1 cellular context compared by ENCODE assay signal in the genomic region with DNA sequence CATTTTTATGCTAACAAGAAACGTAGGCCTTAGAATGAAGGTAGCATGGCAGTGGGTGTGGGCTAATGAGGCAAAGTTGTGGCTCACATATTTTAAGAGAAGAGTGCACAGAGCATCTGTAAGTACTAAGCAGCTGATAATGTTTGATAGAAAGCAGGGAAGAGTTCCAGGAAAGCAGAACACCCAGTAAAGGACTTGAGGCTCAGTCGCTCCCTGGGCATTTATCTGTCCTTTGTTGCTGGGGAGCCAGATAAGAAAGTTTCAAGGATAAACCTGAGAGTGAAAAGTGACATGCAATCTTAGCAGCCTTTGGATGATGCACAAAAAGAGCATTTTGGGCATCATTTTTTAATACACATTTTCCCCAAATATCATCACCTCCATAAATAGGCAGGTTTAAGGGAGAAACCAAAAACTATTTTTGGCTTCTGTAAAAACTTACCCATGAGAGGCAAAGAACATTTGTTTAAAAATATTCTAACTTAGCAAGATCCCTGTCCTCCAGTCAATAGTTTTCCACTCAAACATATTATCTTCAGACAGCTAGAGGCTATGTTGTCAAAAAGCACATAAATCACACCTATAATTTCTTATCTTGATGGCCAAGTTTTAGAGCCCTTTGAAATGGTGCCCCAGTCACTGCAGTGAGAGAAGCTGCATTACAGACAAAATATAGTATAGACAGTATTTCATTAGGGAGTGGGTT.
TF ChIP-seq lines count a peak whose summit lies in the region.

No MANE protein-coding gene starts in this region.

TF ChIP-seq in HEK293, 187 proteins besides CTCF, POLR2A, EP300 and RAD21 (continued from another document):
- TF ChIP-seq, protein P1, sequence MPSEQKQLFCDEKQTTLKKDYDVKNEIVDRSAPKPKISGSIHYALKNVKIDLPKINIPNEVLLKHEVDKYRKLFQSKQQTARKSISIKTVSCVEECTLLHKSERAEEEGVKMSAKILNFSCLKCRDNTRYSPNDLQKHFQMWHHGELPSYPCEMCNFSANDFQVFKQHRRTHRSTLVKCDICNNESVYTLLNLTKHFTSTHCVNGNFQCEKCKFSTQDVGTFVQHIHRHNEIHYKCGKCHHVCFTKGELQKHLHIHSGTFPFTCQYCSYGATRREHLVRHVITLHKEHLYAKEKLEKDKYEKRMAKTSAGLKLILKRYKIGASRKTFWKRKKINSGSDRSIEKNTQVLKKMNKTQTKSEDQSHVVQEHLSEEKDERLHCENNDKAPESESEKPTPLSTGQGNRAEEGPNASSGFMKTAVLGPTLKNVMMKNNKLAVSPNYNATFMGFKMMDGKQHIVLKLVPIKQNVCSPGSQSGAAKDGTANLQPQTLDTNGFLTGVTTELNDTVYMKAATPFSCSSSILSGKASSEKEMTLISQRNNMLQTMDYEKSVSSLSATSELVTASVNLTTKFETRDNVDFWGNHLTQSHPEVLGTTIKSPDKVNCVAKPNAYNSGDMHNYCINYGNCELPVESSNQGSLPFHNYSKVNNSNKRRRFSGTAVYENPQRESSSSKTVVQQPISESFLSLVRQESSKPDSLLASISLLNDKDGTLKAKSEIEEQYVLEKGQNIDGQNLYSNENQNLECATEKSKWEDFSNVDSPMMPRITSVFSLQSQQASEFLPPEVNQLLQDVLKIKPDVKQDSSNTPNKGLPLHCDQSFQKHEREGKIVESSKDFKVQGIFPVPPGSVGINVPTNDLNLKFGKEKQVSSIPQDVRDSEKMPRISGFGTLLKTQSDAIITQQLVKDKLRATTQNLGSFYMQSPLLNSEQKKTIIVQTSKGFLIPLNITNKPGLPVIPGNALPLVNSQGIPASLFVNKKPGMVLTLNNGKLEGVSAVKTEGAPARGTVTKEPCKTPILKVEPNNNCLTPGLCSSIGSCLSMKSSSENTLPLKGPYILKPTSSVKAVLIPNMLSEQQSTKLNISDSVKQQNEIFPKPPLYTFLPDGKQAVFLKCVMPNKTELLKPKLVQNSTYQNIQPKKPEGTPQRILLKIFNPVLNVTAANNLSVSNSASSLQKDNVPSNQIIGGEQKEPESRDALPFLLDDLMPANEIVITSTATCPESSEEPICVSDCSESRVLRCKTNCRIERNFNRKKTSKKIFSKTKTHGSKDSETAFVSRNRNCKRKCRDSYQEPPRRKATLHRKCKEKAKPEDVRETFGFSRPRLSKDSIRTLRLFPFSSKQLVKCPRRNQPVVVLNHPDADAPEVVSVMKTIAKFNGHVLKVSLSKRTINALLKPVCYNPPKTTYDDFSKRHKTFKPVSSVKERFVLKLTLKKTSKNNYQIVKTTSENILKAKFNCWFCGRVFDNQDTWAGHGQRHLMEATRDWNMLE (tag by site-specific recombination; conservative IDR thresholded peaks at IDR 0.05; ENCODE audit: low read depth) = no peak
- no peak for TF ChIP-seq ZNF292 (tag by site-specific recombination; IDR thresholded peaks at IDR 0.05; ENCODE audit: borderline replicate concordance, low read depth)
- TF ChIP-seq ZSCAN16 (tag by site-specific recombination; IDR thresholded peaks at IDR 0.05) = peak; percentile 82
- TF ChIP-seq TCF7L2 (IDR thresholded peaks at IDR 0.05; ENCODE audit: borderline replicate concordance, low read depth, low read length) = peak; percentile 71
- peak; percentile 21; the same call in 1 of the 2 replicates for TF ChIP-seq ZBTB17 (tag by site-specific recombination; IDR thresholded peaks at IDR 0.05)
- TF ChIP-seq, protein P2, sequence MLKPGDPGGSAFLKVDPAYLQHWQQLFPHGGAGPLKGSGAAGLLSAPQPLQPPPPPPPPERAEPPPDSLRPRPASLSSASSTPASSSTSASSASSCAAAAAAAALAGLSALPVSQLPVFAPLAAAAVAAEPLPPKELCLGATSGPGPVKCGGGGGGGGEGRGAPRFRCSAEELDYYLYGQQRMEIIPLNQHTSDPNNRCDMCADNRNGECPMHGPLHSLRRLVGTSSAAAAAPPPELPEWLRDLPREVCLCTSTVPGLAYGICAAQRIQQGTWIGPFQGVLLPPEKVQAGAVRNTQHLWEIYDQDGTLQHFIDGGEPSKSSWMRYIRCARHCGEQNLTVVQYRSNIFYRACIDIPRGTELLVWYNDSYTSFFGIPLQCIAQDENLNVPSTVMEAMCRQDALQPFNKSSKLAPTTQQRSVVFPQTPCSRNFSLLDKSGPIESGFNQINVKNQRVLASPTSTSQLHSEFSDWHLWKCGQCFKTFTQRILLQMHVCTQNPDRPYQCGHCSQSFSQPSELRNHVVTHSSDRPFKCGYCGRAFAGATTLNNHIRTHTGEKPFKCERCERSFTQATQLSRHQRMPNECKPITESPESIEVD (tag by site-specific recombination; IDR thresholded peaks at IDR 0.05) = peak; percentile 71
- TF ChIP-seq SETDB1 (IDR thresholded peaks at IDR 0.05; ENCODE audit: insufficient read length, low read length) = no peak
- no peak for TF ChIP-seq ZNF366 (tag by site-specific recombination; conservative IDR thresholded peaks at IDR 0.05)
- TF ChIP-seq INSM2 (tag by site-specific recombination; IDR thresholded peaks at IDR 0.05) = no peak
- no peak; the same call in none of the 2 replicates for TF ChIP-seq FEZF1 (tag by site-specific recombination; IDR thresholded peaks at IDR 0.05)
- peak; percentile 42; the same call in 1 of the 2 replicates for TF ChIP-seq MZF1 (tag by site-specific recombination; IDR thresholded peaks at IDR 0.05; ENCODE audit: borderline replicate concordance)
- peak; percentile 71; the same call in 1 of the 2 replicates for TF ChIP-seq ZBTB8A (tag by site-specific recombination; IDR thresholded peaks at IDR 0.05)
- no peak for TF ChIP-seq ZNF146 (tag by site-specific recombination; IDR thresholded peaks at IDR 0.05)
- TF ChIP-seq ZNF626 (tag by site-specific recombination; IDR thresholded peaks at IDR 0.05) = no peak
- TF ChIP-seq ZNF24 (tag by site-specific recombination; IDR thresholded peaks at IDR 0.05) = no peak
- TF ChIP-seq, protein P3, sequence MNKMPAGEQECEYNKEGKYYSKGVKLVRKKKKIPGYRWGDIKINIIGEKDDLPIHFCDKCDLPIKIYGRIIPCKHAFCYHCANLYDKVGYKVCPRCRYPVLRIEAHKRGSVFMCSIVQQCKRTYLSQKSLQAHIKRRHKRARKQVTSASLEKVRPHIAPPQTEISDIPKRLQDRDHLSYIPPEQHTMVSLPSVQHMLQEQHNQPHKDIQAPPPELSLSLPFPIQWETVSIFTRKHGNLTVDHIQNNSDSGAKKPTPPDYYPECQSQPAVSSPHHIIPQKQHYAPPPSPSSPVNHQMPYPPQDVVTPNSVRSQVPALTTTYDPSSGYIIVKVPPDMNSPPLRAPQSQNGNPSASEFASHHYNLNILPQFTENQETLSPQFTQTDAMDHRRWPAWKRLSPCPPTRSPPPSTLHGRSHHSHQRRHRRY (tag by site-specific recombination; IDR thresholded peaks at IDR 0.05) = no peak
- peak; percentile 58; the same call in 1 of the 2 replicates for TF ChIP-seq BCL6B (tag by site-specific recombination; IDR thresholded peaks at IDR 0.05)
- TF ChIP-seq MEIS1 (CRISPR knock-in tag; IDR thresholded peaks at IDR 0.05; ENCODE audit: borderline replicate concordance) = peak; percentile 18; the same call in 1 of the 2 replicates
TF ChIP-seq in HEK293: peak in this region for 9.
